ENCODE assay signal across 17 cellular contexts in the genomic region with DNA sequence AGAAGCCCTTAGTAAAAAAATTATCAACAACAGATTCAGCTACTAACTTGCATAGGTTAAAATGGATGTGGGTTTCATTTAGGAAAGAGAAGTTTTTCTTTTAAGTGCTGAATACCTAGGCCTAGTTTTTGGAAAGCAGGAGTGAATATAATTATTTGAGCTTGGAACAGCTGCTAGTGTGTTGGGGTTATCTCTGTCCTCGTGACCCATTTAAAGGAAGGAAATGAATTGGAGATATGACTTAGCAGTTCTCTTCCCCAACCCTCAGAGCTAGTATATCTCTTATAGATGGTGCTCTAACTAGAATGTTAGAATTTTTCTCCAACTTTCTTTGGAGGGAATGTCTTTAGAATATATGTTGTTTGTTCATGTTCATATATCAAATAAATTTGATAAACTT. TPM values are rescaled to one million over a fixed set of nuclear protein-coding genes. Genes with fewer than 3 reads are reported as not detected.
A peak's percentile ranks its signal among the peaks of the same experiment; 100 is the strongest.
DNase-seq lines count a peak whose midpoint lies in the region; ATAC-seq and TF ChIP-seq lines count a peak whose summit lies in the region.
"Had no signal": no experiment of that assay in that cellular context is flagged by ENCODE, and none has a peak within 500 bp of the region (broad histone marks: within the 10 kb centered on the region; RNA-seq: fewer than 3 reads in every experiment).

No MANE protein-coding gene starts in this region.

- POLR2A ChIA-PET in PC-9 (lab: Charles Lee; ENCODE audit: unreplicated experiment) = interaction anchor here (0.5 to 0.6 kb wide), 2 partner anchors 80 to 87 kb away, joined by 3 to 10 read pairs; no protein-coding TSS in a partner anchor

- H3K4me3 ChIP-seq in ACC112 (ENCODE audit: low read depth, low read length) (no peak overlapping the region), PC-9 (peak overlapping the region; percentile 38; the same call in 1 of the 2 replicates), fibroblast of the aortic adventitia (ENCODE audit: low read depth, low read length) (no peak overlapping the region)
- H3K4me3 ChIP-seq: prostate gland had no signal

- H3K4me1 ChIP-seq in ACC112 (ENCODE audit: control insufficient read depth, insufficient read depth, low read length, unreplicated experiment) (peaks cover 61% of the 10 kb centered on the region), PC-9 (replicated peaks; ENCODE audit: insufficient read depth) (peaks cover 78% of the 10 kb centered on the region)
- H3K4me1 ChIP-seq: Caco-2, prostate gland had no signal

- H3K27ac Mint-ChIP-seq in T-helper 17 cell = no peak overlapping the region
- H3K27ac Mint-ChIP-seq: naive thymus-derived CD8-positive, alpha-beta T cell had no signal

- no peaks in the 10 kb centered on the region for H3K36me3 Mint-ChIP-seq in T-helper 17 cell (ENCODE audit: low read depth)
- H3K36me3 Mint-ChIP-seq: naive thymus-derived CD8-positive, alpha-beta T cell had no signal

- DNase-seq in KBM-7 (peak; percentile 37), PC-9 (no peak), fibroblast of the aortic adventitia (ENCODE audit: low read depth) (peak; percentile 36), T-helper 17 cell (no peak), NCI-H2029 (lab: John Stamatoyannopoulos, UW) (no peak), GM03348 (ENCODE audit: low spot score) (no peak)
- no peak for DNase-seq in activated CD4-positive, CD25-positive, alpha-beta regulatory T cell (lab: John Stamatoyannopoulos, UW)
- DNase-seq: activated effector memory CD4-positive, alpha-beta T cell treated with Interleukin-2 at 50 U/mL for 16 hours; Caco-2; naive thymus-derived CD8-positive, alpha-beta T cell; NCI-H1694; NCI-H510A; SW 1271 had no signal

- peaks cover 54% of the 10 kb centered on the region for H3K27me3 Mint-ChIP-seq in T-helper 17 cell

- H3K27ac ChIP-seq in ACC112 (ENCODE audit: low read depth, low read length) (peak overlapping the region; percentile 85), PC-9 (peak overlapping the region; percentile 99)
- H3K27ac ChIP-seq: prostate gland had no signal

- H3K9me3 ChIP-seq in PC-9 (ENCODE audit: insufficient read depth, low read depth) (no peaks in the 10 kb centered on the region), T-helper 17 cell (ENCODE audit: control insufficient read depth, low read length, poor library complexity, severe bottlenecking) (no peaks in the 10 kb centered on the region)
- H3K9me3 ChIP-seq: Caco-2, prostate gland had no signal

- intact Hi-C loops in PC-9 (cut with micrococcal nuclease; ENCODE audit: unreplicated experiment) = loop anchor here (1.0 kb wide), 1 partner anchor 16 kb away; no protein-coding TSS in a partner anchor

- H2AFZ ChIP-seq in ACC112 (ENCODE audit: low read length, unreplicated experiment) (peak overlapping the region; percentile 62), PC-9 (no peak overlapping the region)

- H4K20me1 ChIP-seq in PC-9 (ENCODE audit: insufficient read depth) = no peaks in the 10 kb centered on the region

- H3K4me1 Mint-ChIP-seq in T-helper 17 cell = peaks cover 2% of the 10 kb centered on the region

- no peaks in the 10 kb centered on the region for H3K79me2 ChIP-seq in ACC112 (ENCODE audit: control insufficient read depth, insufficient read depth, low read length, unreplicated experiment)
- H3K79me2 ChIP-seq in PC-9 (ENCODE audit: low read depth) = no peaks in the 10 kb centered on the region

- peaks cover 37% of the 10 kb centered on the region for H3F3A ChIP-seq in PC-9 (ENCODE audit: insufficient read depth, low read depth)

- H3K27me3 ChIP-seq in ACC112 (ENCODE audit: insufficient read depth, low read length) = no peaks in the 10 kb centered on the region
- H3K27me3 ChIP-seq in PC-9 (ENCODE audit: insufficient read depth, low read depth) = no peaks in the 10 kb centered on the region

- TF ChIP-seq CTCF in PC-9 (conservative IDR thresholded peaks at IDR 0.05) (no peak), fibroblast of the aortic adventitia (IDR thresholded peaks at IDR 0.05; ENCODE audit: insufficient read depth, low read length) (no peak)

- no TSS peak for BruUV-seq in PC-9 (replicated peaks; lab: Mats Ljungman, UMichigan)

- H3K4me2 ChIP-seq in PC-9 = peak overlapping the region; percentile 75

- in situ Hi-C loops in KBM-7 (cut with MboI; ENCODE audit: low pct_unique_long_range_greater_than_20kb, low sequenced_read_pairs) = no loop called here

- no peak for ATAC-seq in T-helper 17 cell
- ATAC-seq: activated CD4-positive, CD25-positive, alpha-beta regulatory T cell treated with anti-CD3 and anti-CD28 coated beads, Interleukin-2, amount 50 U/mL, for 24 hours; naive thymus-derived CD8-positive, alpha-beta T cell had no signal

- CTCF ChIA-PET in PC-9 (lab: Charles Lee) = interaction anchor here (0.6 to 0.9 kb wide), 2 partner anchors 16 to 23 kb away, joined by 3 read pairs; no protein-coding TSS in a partner anchor

- no peaks in the 10 kb centered on the region for H3K36me3 ChIP-seq in ACC112 (ENCODE audit: insufficient read depth, low read length)
- H3K36me3 ChIP-seq in PC-9 (ENCODE audit: low read depth) = no peaks in the 10 kb centered on the region
- H3K36me3 ChIP-seq: prostate gland had no signal

- no peak overlapping the region for H3K4me3 Mint-ChIP-seq in T-helper 17 cell
- H3K4me3 Mint-ChIP-seq: naive thymus-derived CD8-positive, alpha-beta T cell had no signal

- no peaks in the 10 kb centered on the region for H3K9me2 ChIP-seq in PC-9 (ENCODE audit: insufficient read depth)

RNA-seq across cellular contexts. Expression of a gene that starts 38.6 kb away (rescaled TPM):
- total RNA-seq in PC-9 (2021) (0.17 TPM in 1 of 2 replicates, not detected in the other), fibroblast of the aortic adventitia (ENCODE audit: low replicate concordance) (not detected in 2 replicates), T-helper 17 cell (under 1 TPM in 1 of 2 donors, not detected in 1; 0.39 TPM)
- total RNA-seq: Caco-2; H1; naive thymus-derived CD8-positive, alpha-beta T cell had no signal

Comparison
In these comparisons a context has a peak if more than half of its experiments do, and no peak if none do; other contexts are left out.
1. DNase-seq: peak in KBM-7 (single experiment) and fibroblast of the aortic adventitia (single experiment); none in PC-9 (0 of 2), activated CD4-positive, CD25-positive, alpha-beta regulatory T cell (0 of 4), T-helper 17 cell (0 of 3), NCI-H2029 (single experiment) and GM03348 (single experiment).